ENCODE assay signal across 8 cellular contexts in genomic region chr7:96076350-96076707, GRCh38.
DNase-seq lines count a peak whose midpoint lies in the region; ATAC-seq, FAIRE-seq and TF ChIP-seq lines count a peak whose summit lies in the region.

No MANE protein-coding gene starts in this region.

- no peak overlapping the region for H3K9ac ChIP-seq in mucosa of rectum (ENCODE audit: low read depth in 1 of 2, low read length in 2 of 2)

- H3K36me3 ChIP-seq in BE2C (no peaks in the 10 kb centered on the region), brain microvascular endothelial cell (replicated peaks) (no peaks in the 10 kb centered on the region), mucosa of rectum (ENCODE audit: control insufficient read depth in 2 of 2, insufficient read depth in 2 of 2, low read length in 2 of 2) (no peaks in the 10 kb centered on the region)

- H3K4me1 ChIP-seq in BE2C (no peaks in the 10 kb centered on the region), mucosa of rectum (ENCODE audit: control insufficient read depth in 2 of 2, insufficient read depth in 2 of 2, low read length in 2 of 2) (peaks cover 3 to 5% of the 10 kb centered on the region in 2 donors)

- FAIRE-seq in urothelium cell line (lab: Jason Lieb, UNC): no peak

- H3K4me3 ChIP-seq in BE2C (ENCODE audit: low read depth, low read length): peak overlapping the region; percentile 68
- H3K4me3 ChIP-seq in brain microvascular endothelial cell (ENCODE audit: low read depth, low read length): peak overlapping the region; percentile 61
- peak overlapping the region; percentile 66 to 67 for H3K4me3 ChIP-seq in mucosa of rectum (ENCODE audit: low read length in 2 of 2)

- no peaks in the 10 kb centered on the region; the same call in 1 of the 2 replicates for H3K27me3 ChIP-seq in BE2C
- H3K27me3 ChIP-seq in brain microvascular endothelial cell (replicated peaks): no peaks in the 10 kb centered on the region
- peaks cover 7 to 16% of the 10 kb centered on the region in 2 donors for H3K27me3 ChIP-seq in mucosa of rectum (ENCODE audit: control insufficient read depth in 2 of 2, insufficient read depth in 2 of 2, low read length in 2 of 2)

- H3K27ac ChIP-seq in brain microvascular endothelial cell (no peak overlapping the region), mucosa of rectum (ENCODE audit: low read depth in 2 of 2, low read length in 2 of 2) (no peak overlapping the region)

- TF ChIP-seq CTCF in BE2C (IDR thresholded peaks at IDR 0.05; ENCODE audit: low read depth, low read length): no peak
- no peak for TF ChIP-seq CTCF in brain microvascular endothelial cell (IDR thresholded peaks at IDR 0.05; ENCODE audit: low read depth, low read length, missing control alignments)

- DNase-seq in BE2C (no peak), HEK293T (ENCODE audit: extremely low spot score) (no peak), brain microvascular endothelial cell (no peak), COR-L47 (lab: John Stamatoyannopoulos, UW) (no peak), urothelium cell line (ENCODE audit: low spot score) (no peak)
- DNase-seq in stimulated activated CD4-positive, alpha-beta T cell treated with anti-CD3 and anti-CD28 coated beads, Interleukin-2, amount 100 ng/mL, for 24 hours: no peak

- no peak for ATAC-seq in GM21825 (IDR thresholded peaks at IDR 0.05; ENCODE audit: unreplicated experiment)

- CTCF ChIA-PET in HEK293T (lab: Yijun Ruan, JAX): interaction anchor here (0.7 kb wide), 1 partner anchor 331 kb away, joined by 3 read pairs; no protein-coding TSS in a partner anchor

- H3K9me3 ChIP-seq in BE2C (no peaks in the 10 kb centered on the region), mucosa of rectum (ENCODE audit: control insufficient read depth in 2 of 2, low read length in 2 of 2) (no peaks in the 10 kb centered on the region)

- in situ Hi-C loops in brain microvascular endothelial cell (cut with HindIII; ENCODE audit: low pct_ligation_motif_present, low sequenced_read_pairs): no loop called here

- POLR2A ChIA-PET in HEK293T (lab: Yijun Ruan, JAX): no interaction called here

TF ChIP-seq in HEK293T, 16 proteins besides CTCF, POLR2A, EP300 and RAD21:
- TF ChIP-seq L3MBTL2 (conservative IDR thresholded peaks at IDR 0.05) (0 out of 2 replicates have a peak, but pooled peaks have one; percentile 11), CTBP1 (IDR thresholded peaks at IDR 0.05; ENCODE audit: borderline replicate concordance) (no peak)
